In genomic region chr15:20019758-20020157, GRCh38 we compare ENCODE assay signal across 6 cellular contexts.
DNase-seq lines count a peak whose midpoint lies in the region; ATAC-seq and TF ChIP-seq lines count a peak whose summit lies in the region.
"Not testable (repeated sequence)": the region's sequence is repeated elsewhere in the genome, so short reads cannot be mapped to it uniquely, and the experiment has no call there.

No MANE protein-coding gene starts in this region.

- H3K27ac ChIP-seq in RWPE2 (ENCODE audit: poor library complexity, severe bottlenecking); sigmoid colon; upper lobe of right lung: not testable (repeated sequence)

- intact Hi-C loops in Right ventricle myocardium superior (cut with DNase I); sigmoid colon (cut with DNase I); upper lobe of right lung (cut with DNase I): not testable (repeated sequence)

- not testable (repeated sequence) for H3K4me1 ChIP-seq in RWPE2 (ENCODE audit: insufficient read depth, poor library complexity, severe bottlenecking); sigmoid colon; upper lobe of right lung

- not testable (repeated sequence) for TF ChIP-seq CTCF in RWPE2 (IDR thresholded peaks at IDR 0.05; ENCODE audit: poor library complexity, severe bottlenecking); sigmoid colon (IDR thresholded peaks at IDR 0.05); upper lobe of right lung (IDR thresholded peaks at IDR 0.05)

- DNase-seq in RWPE2 (ENCODE audit: low spot score) (peak; percentile 21), Right ventricle myocardium superior (peak; percentile 28), islet precursor cell (peak; percentile 29), mesenteric fat pad (ENCODE audit: low spot score) (peak; percentile 30), sigmoid colon (peak; percentile 28), upper lobe of right lung (peak; percentile 63)

- not testable (repeated sequence) for H3K9me3 ChIP-seq in RWPE2 (ENCODE audit: severe bottlenecking); sigmoid colon; upper lobe of right lung

- not testable (repeated sequence) for H3K27me3 ChIP-seq in RWPE2 (ENCODE audit: insufficient read depth, poor library complexity, severe bottlenecking); sigmoid colon; upper lobe of right lung

- WGBS in sigmoid colon, 2 donors = 71 to 79% methylated on average over 6 of the region's 6 CpGs

- ATAC-seq in RWPE2 (ENCODE audit: low read depth); Right ventricle myocardium superior (ENCODE audit: poor library complexity); upper lobe of right lung: not testable (repeated sequence)

- not testable (repeated sequence) for H3K36me3 ChIP-seq in RWPE2 (ENCODE audit: low read depth); sigmoid colon; upper lobe of right lung

- not testable (repeated sequence) for TF ChIP-seq EP300 in sigmoid colon (IDR thresholded peaks at IDR 0.05)

- not testable (repeated sequence) for H3K4me3 ChIP-seq in RWPE2 (ENCODE audit: severe bottlenecking); sigmoid colon; upper lobe of right lung

- not testable (repeated sequence) for TF ChIP-seq POLR2A in sigmoid colon (IDR thresholded peaks at IDR 0.05)
